In the genomic region with DNA sequence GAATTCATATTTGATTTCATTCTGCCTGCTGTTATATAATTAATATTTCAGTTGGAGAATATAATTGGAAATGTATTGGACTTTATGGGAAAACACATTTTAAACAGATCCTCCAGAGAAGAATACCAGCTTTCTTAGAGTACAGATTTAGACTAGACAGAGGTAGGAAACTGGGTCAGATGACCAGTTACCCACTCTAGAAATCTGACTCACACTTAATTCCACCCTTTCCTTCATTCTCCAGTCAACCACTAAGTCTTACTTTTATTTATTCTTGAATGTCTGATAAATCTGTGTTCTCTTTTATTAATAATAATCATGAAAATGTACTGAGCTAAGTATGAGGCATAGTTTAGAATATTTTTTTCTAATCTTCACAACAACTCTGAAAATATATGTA, we compare ENCODE assay signal across 18 cellular contexts.
DNase-seq lines count a peak whose midpoint lies in the region; ATAC-seq, FAIRE-seq and TF ChIP-seq lines count a peak whose summit lies in the region.
"Had no signal": no experiment of that assay in that cellular context is flagged by ENCODE, and none has a peak within 500 bp of the region (broad histone marks: within the 10 kb centered on the region; RNA-seq: fewer than 3 reads in every experiment).

No MANE protein-coding gene starts in this region.

- no peaks in the 10 kb centered on the region for H3K9me2 ChIP-seq in hepatocyte (replicated peaks; ENCODE audit: insufficient read depth)

- TF ChIP-seq CTCF in astrocyte (IDR thresholded peaks at IDR 0.05; ENCODE audit: insufficient read depth, low read depth, low read length) (no peak), fibroblast of pulmonary artery (IDR thresholded peaks at IDR 0.05; ENCODE audit: low read length, missing control alignments) (no peak), hepatocyte (IDR thresholded peaks at IDR 0.05; ENCODE audit: poor library complexity) (no peak), omental fat pad (IDR thresholded peaks at IDR 0.05) (no peak)

- H3K79me2 ChIP-seq in astrocyte (ENCODE audit: insufficient read depth, low read length): no peaks in the 10 kb centered on the region
- no peaks in the 10 kb centered on the region for H3K79me2 ChIP-seq in hepatocyte

- H3K4me1 ChIP-seq in astrocyte (ENCODE audit: insufficient read depth, low read length) (no peaks in the 10 kb centered on the region), hepatocyte (ENCODE audit: insufficient read depth) (no peaks in the 10 kb centered on the region)
- H3K4me1 ChIP-seq: lower lobe of right lung had no signal

- H3K4me2 ChIP-seq in astrocyte (ENCODE audit: low read length) (no peak overlapping the region), hepatocyte (no peak overlapping the region)
- H3K4me2 ChIP-seq: BLaER1 treated with 17β-estradiol and CSF1 and Interleukin-3, amounts not matched to agents 10 nM and 100 nM had no signal

- peaks cover 6% of the 10 kb centered on the region for H3K36me3 Mint-ChIP-seq in astrocyte (ENCODE audit: low read depth, unreplicated experiment)
- no peaks in the 10 kb centered on the region for H3K36me3 Mint-ChIP-seq in activated naive CD4-positive, alpha-beta T cell treated with anti-CD3 and anti-CD28 coated beads for 36 hours (ENCODE audit: low read depth)
- H3K36me3 Mint-ChIP-seq: stimulated activated naive B cell treated with anti-CD40 and anti-IgM and Interleukin-4, amounts not matched to agents 10 μg/mL and 1 μg/mL and 100 μg/mL, for 72 hours had no signal

- H2AFZ ChIP-seq in astrocyte (ENCODE audit: low read depth, low read length) (no peak overlapping the region), hepatocyte (no peak overlapping the region)

- ATAC-seq in omental fat pad (ENCODE audit: low FRiP score): no peak
- ATAC-seq: lower lobe of right lung; sciatic nerve; stimulated activated naive B cell treated with anti-CD40 and anti-IgM and Interleukin-4, amounts not matched to agents 10 μg/mL and 1 μg/mL and 100 μg/mL, for 72 hours had no signal

- H3K27ac ChIP-seq in astrocyte (ENCODE audit: low read depth, low read length) (no peak overlapping the region), hepatocyte (no peak overlapping the region)
- H3K27ac ChIP-seq: BLaER1 treated with 17β-estradiol and CSF1 and Interleukin-3, amounts not matched to agents 10 nM and 100 nM; coronary artery; lower lobe of right lung had no signal

- DNase-seq in H54 (ENCODE audit: insufficient read length, low spot score) (peak; percentile 3), astrocyte (ENCODE audit: low read depth) (peak; percentile 53), fibroblast of pulmonary artery (ENCODE audit: low read depth) (peak; percentile 24), hepatocyte (ENCODE audit: low spot score) (no peak), omental fat pad (ENCODE audit: low spot score) (no peak)
- no peak for DNase-seq in activated naive CD4-positive, alpha-beta T cell treated with anti-CD3 and anti-CD28 coated beads for 36 hours
- no peak for DNase-seq in activated CD4-positive, alpha-beta T cell treated with anti-CD3 and anti-CD28 coated beads, Interleukin-2, amount 50 U/mL, for 4 hours
- DNase-seq: activated CD4-positive, alpha-beta T cell treated with anti-CD3 and anti-CD28 coated beads, Interleukin-2, amount 50 U/mL, for 1 hour; anterior cingulate cortex; lower lobe of right lung; NCI-H524 treated with DMSO at 0.1 percent for 48 hours; occipital lobe; SHP77 treated with DMSO at 0.1 percent for 48 hours; stimulated activated naive B cell treated with anti-CD40 and anti-IgM and Interleukin-4, amounts not matched to agents 10 μg/mL and 1 μg/mL and 100 μg/mL, for 72 hours; T-helper 1 cell had no signal

- peak overlapping the region; percentile 58 for H3K27ac Mint-ChIP-seq in astrocyte (ENCODE audit: unreplicated experiment)
- no peak overlapping the region for H3K27ac Mint-ChIP-seq in activated naive CD4-positive, alpha-beta T cell treated with anti-CD3 and anti-CD28 coated beads for 36 hours
- H3K27ac Mint-ChIP-seq: stimulated activated naive B cell treated with anti-CD40 and anti-IgM and Interleukin-4, amounts not matched to agents 10 μg/mL and 1 μg/mL and 100 μg/mL, for 72 hours had no signal

- H4K20me1 ChIP-seq in astrocyte (ENCODE audit: insufficient read depth, low read length) (no peaks in the 10 kb centered on the region), hepatocyte (ENCODE audit: insufficient read depth, poor library complexity, severe bottlenecking) (no peaks in the 10 kb centered on the region)
- H4K20me1 ChIP-seq: BLaER1 treated with 17β-estradiol and CSF1 and Interleukin-3, amounts not matched to agents 10 nM and 100 nM had no signal

- H3K27me3 Mint-ChIP-seq in astrocyte (ENCODE audit: low read depth, unreplicated experiment): no peaks in the 10 kb centered on the region
- H3K27me3 Mint-ChIP-seq in activated naive CD4-positive, alpha-beta T cell treated with anti-CD3 and anti-CD28 coated beads for 36 hours (ENCODE audit: low read depth): peaks cover 17% of the 10 kb centered on the region

- H3K9me3 Mint-ChIP-seq in astrocyte (ENCODE audit: unreplicated experiment): peaks cover 11% of the 10 kb centered on the region
- peaks cover 15% of the 10 kb centered on the region for H3K9me3 Mint-ChIP-seq in activated naive CD4-positive, alpha-beta T cell treated with anti-CD3 and anti-CD28 coated beads for 36 hours

- H3K4me1 Mint-ChIP-seq in astrocyte (ENCODE audit: low read depth, unreplicated experiment): peaks cover 13% of the 10 kb centered on the region
- no peaks in the 10 kb centered on the region for H3K4me1 Mint-ChIP-seq in activated naive CD4-positive, alpha-beta T cell treated with anti-CD3 and anti-CD28 coated beads for 36 hours (ENCODE audit: low read depth)
- H3K4me1 Mint-ChIP-seq: stimulated activated naive B cell treated with anti-CD40 and anti-IgM and Interleukin-4, amounts not matched to agents 10 μg/mL and 1 μg/mL and 100 μg/mL, for 72 hours had no signal

- H3K27me3 ChIP-seq in astrocyte (ENCODE audit: insufficient read depth, low read length) (no peaks in the 10 kb centered on the region), hepatocyte (no peaks in the 10 kb centered on the region)
- H3K27me3 ChIP-seq: BLaER1 treated with 17β-estradiol and CSF1 and Interleukin-3, amounts not matched to agents 10 nM and 100 nM had no signal

- H3K9me3 ChIP-seq in astrocyte (ENCODE audit: insufficient read depth, low read depth, low read length) (no peaks in the 10 kb centered on the region), hepatocyte (ENCODE audit: low read depth) (no peaks in the 10 kb centered on the region)
- H3K9me3 ChIP-seq: lower lobe of right lung had no signal

- H3K4me3 ChIP-seq in astrocyte (ENCODE audit: insufficient read depth, low read depth, low read length) (no peak overlapping the region), fibroblast of pulmonary artery (replicated peaks; ENCODE audit: low read depth, low read length) (no peak overlapping the region), hepatocyte (no peak overlapping the region)
- H3K4me3 ChIP-seq: BLaER1 treated with 17β-estradiol and CSF1 and Interleukin-3, amounts not matched to agents 10 nM and 100 nM; coronary artery; lower lobe of right lung had no signal

- no peak overlapping the region for H3K9ac ChIP-seq in astrocyte (ENCODE audit: low read length)
- H3K9ac ChIP-seq: BLaER1 treated with 17β-estradiol and CSF1 and Interleukin-3, amounts not matched to agents 10 nM and 100 nM had no signal

- H3K4me3 Mint-ChIP-seq in astrocyte (ENCODE audit: unreplicated experiment): no peak overlapping the region
- no peak overlapping the region for H3K4me3 Mint-ChIP-seq in activated naive CD4-positive, alpha-beta T cell treated with anti-CD3 and anti-CD28 coated beads for 36 hours
- H3K4me3 Mint-ChIP-seq: stimulated activated naive B cell treated with anti-CD40 and anti-IgM and Interleukin-4, amounts not matched to agents 10 μg/mL and 1 μg/mL and 100 μg/mL, for 72 hours had no signal

- H3K36me3 ChIP-seq in astrocyte (ENCODE audit: insufficient read depth, low read length) (no peaks in the 10 kb centered on the region), hepatocyte (replicated peaks; ENCODE audit: insufficient read depth, low read depth) (no peaks in the 10 kb centered on the region)
- H3K36me3 ChIP-seq: BLaER1 treated with 17β-estradiol and CSF1 and Interleukin-3, amounts not matched to agents 10 nM and 100 nM; lower lobe of right lung had no signal

- intact Hi-C loops in activated naive CD4-positive, alpha-beta T cell treated with anti-CD3 and anti-CD28 coated beads for 36 hours (cut with micrococcal nuclease): no loop called here

- CTCF ChIA-PET in activated naive CD4-positive, alpha-beta T cell treated with anti-CD3 and anti-CD28 coated beads for 36 hours (lab: Charles Lee): no interaction called here

- no peak for TF ChIP-seq POLR2A in H54 (IDR thresholded peaks at IDR 0.05; ENCODE audit: low read depth, low read length)

- peak; percentile 68 for FAIRE-seq in H54 (lab: Jason Lieb, UNC)
- no peak for FAIRE-seq in astrocyte (lab: Jason Lieb, UNC)

Comparison
In these comparisons a context has a peak if more than half of its experiments do, and no peak if none do; other contexts are left out.
1. DNase-seq: peak in H54 (single experiment), astrocyte (single experiment) and fibroblast of pulmonary artery (single experiment); none in activated naive CD4-positive, alpha-beta T cell treated with anti-CD3 and anti-CD28 coated beads for 36 hours (single experiment), activated CD4-positive, alpha-beta T cell treated with anti-CD3 and anti-CD28 coated beads, Interleukin-2, amount 50 U/mL, for 4 hours (0 of 2), hepatocyte (single experiment) and omental fat pad (single experiment).